24 cellular contexts compared by ENCODE assay signal in the genomic region with DNA sequence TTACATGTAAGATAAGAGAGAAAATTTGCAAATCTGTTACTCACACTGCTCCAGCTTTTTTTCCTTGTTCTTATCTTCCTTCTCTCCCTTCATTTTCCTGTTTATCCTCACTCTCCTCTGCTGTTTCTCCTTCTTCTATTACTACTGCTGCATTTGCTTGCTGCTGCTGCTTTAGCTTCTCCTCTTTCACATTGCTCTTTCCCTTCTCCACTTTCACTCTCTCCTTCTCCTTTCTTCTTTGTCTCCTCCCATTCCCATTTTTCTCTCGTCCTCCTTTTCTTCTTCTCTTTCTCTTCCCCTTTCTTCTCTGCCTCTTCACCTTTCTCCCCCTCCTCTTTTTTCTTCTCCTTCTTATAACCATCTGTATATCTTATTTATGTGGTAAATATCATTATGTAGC.
"Had no signal": no experiment of that assay in that cellular context is flagged by ENCODE, and none has a peak within 500 bp of the region (broad histone marks: within the 10 kb centered on the region; RNA-seq: fewer than 3 reads in every experiment).

No MANE protein-coding gene starts in this region.

- H3K4me1 ChIP-seq: adrenal gland, body of pancreas, breast epithelium had no signal

- DNase-seq: activated CD4-positive, alpha-beta T cell treated with anti-CD3 and anti-CD28 coated beads, Interleukin-2, amount 10 ng/mL, durations not matched to agents 24 days and 14 days; activated CD4-positive, alpha-beta T cell treated with anti-CD3 and anti-CD28 coated beads, Interleukin-2, amount 50 U/mL, for 4 hours; activated CD8-positive, alpha-beta T cell treated with anti-CD3 and anti-CD28 coated beads for 36 hours; activated gamma-delta T cell treated with Interleukin-2 at 50 U/mL for 16 hours; activated naive CD4-positive, alpha-beta T cell treated with anti-CD3 and anti-CD28 coated beads for 36 hours; activated T-cell treated with anti-CD3 and anti-CD28 coated beads for 4 hours; activated T-cell treated with anti-CD3 and anti-CD28 coated beads, Interleukin-2, amount 50 U/mL, for 4 hours; adrenal gland; body of pancreas; NCI-H1092 treated with DMSO at 0.1 percent for 48 hours; NCI-H1417; NCI-H1694; NCI-H1930; NCI-H2081 treated with DMSO at 0.1 percent for 48 hours; NCI-H510A; PC-9; Right ventricle myocardium superior; T1000; WERI-Rb-1 had no signal

- H3K4me3 Mint-ChIP-seq: activated CD4-positive, alpha-beta T cell treated with anti-CD3 and anti-CD28 coated beads, Interleukin-2, amount 10 ng/mL, durations not matched to agents 24 days and 14 days; activated CD8-positive, alpha-beta T cell treated with anti-CD3 and anti-CD28 coated beads for 36 hours; activated naive CD4-positive, alpha-beta T cell treated with anti-CD3 and anti-CD28 coated beads for 36 hours; activated T-cell treated with anti-CD3 and anti-CD28 coated beads, Interleukin-2, amount 50 U/mL, for 4 hours; activated T-helper 1 cell treated with anti-CD3 and anti-CD28 coated beads, Interleukin-12 subunit alpha, Interleukin-12 subunit beta, Interleukin-2, Interleukin-4 antibody, amounts not matched to agents 30 ng/mL and 10 ng/mL and 1 ng/mL, durations not matched to agents 14 hours and 24 hours and 36 hours had no signal

- H3K36me3 Mint-ChIP-seq: activated naive CD4-positive, alpha-beta T cell treated with anti-CD3 and anti-CD28 coated beads, Interleukin-2, amount 50 U/mL, for 72 hours had no signal

- H3K27me3 Mint-ChIP-seq: activated CD4-positive, alpha-beta T cell treated with anti-CD3 and anti-CD28 coated beads, Interleukin-2, amount 10 ng/mL, durations not matched to agents 24 days and 14 days; activated CD8-positive, alpha-beta T cell treated with anti-CD3 and anti-CD28 coated beads for 36 hours had no signal

- H3K4me3 ChIP-seq: adrenal gland, body of pancreas, breast epithelium, PC-9 had no signal

- H3K9me3 ChIP-seq: adrenal gland, body of pancreas, breast epithelium had no signal

- ATAC-seq: activated CD8-positive, alpha-beta T cell treated with anti-CD3 and anti-CD28 coated beads for 36 hours; activated naive CD4-positive, alpha-beta T cell treated with anti-CD3 and anti-CD28 coated beads, Interleukin-2, amount 50 U/mL, for 72 hours; activated T-cell treated with anti-CD3 and anti-CD28 coated beads, Interleukin-2, amount 50 U/mL, for 4 hours; body of pancreas had no signal

- H3K4me1 Mint-ChIP-seq: activated CD4-positive, alpha-beta T cell treated with anti-CD3 and anti-CD28 coated beads, Interleukin-2, amount 10 ng/mL, durations not matched to agents 24 days and 14 days had no signal

- H3K4me2 ChIP-seq: KMS-11, PC-9 had no signal

- H3K27ac ChIP-seq: adrenal gland, body of pancreas, breast epithelium, KMS-11, PC-9, RWPE1, WERI-Rb-1 had no signal

- H2AFZ ChIP-seq: PC-9 had no signal

- H3K36me3 ChIP-seq: adrenal gland, breast epithelium, WERI-Rb-1 had no signal

- H3K27ac Mint-ChIP-seq: activated CD4-positive, alpha-beta T cell treated with anti-CD3 and anti-CD28 coated beads, Interleukin-2, amount 10 ng/mL, durations not matched to agents 24 days and 14 days; activated CD8-positive, alpha-beta T cell treated with anti-CD3 and anti-CD28 coated beads for 36 hours; activated naive CD4-positive, alpha-beta T cell treated with anti-CD3 and anti-CD28 coated beads for 36 hours; activated naive CD4-positive, alpha-beta T cell treated with anti-CD3 and anti-CD28 coated beads, Interleukin-2, amount 50 U/mL, for 72 hours; activated T-helper 1 cell treated with anti-CD3 and anti-CD28 coated beads, Interleukin-12 subunit alpha, Interleukin-12 subunit beta, Interleukin-2, Interleukin-4 antibody, amounts not matched to agents 30 ng/mL and 10 ng/mL and 1 ng/mL, durations not matched to agents 14 hours and 24 hours and 36 hours had no signal
